ENCODE assay signal across 7 cellular contexts in genomic region chr17:31859487-31860008, GRCh38. TPM values are rescaled to one million over a fixed set of nuclear protein-coding genes. Genes with fewer than 3 reads are reported as not detected.
DNase-seq lines count a peak whose midpoint lies in the region; ATAC-seq and TF ChIP-seq lines count a peak whose summit lies in the region.

No MANE protein-coding gene starts in this region.

- H3K4me3 Mint-ChIP-seq in H9 (peak overlapping the region; percentile 72 to 78), T-helper 17 cell (peak overlapping the region; percentile 93)

- H3K9me3 ChIP-seq in H9 (ENCODE audit: control insufficient read depth, low read depth, low read length) (no peaks in the 10 kb centered on the region), T-helper 17 cell (ENCODE audit: control insufficient read depth, low read length, poor library complexity, severe bottlenecking) (no peaks in the 10 kb centered on the region), hepatocyte (ENCODE audit: low read depth) (no peaks in the 10 kb centered on the region), spleen (no peaks in the 10 kb centered on the region)

- H2AK5ac ChIP-seq in H9 (ENCODE audit: insufficient read length, low read length) = no peak overlapping the region

- H2BK120ac ChIP-seq in H9 (ENCODE audit: low read depth, low read length, poor library complexity, severe bottlenecking) = no peak overlapping the region

- H3K18ac ChIP-seq in H9 (ENCODE audit: insufficient read length, low read depth, low read length) = no peak overlapping the region

- DNase-seq in H9 = peak; percentile 34
- no peak for DNase-seq in T-helper 17 cell
- DNase-seq in hepatocyte (ENCODE audit: low spot score) = no peak
- no peak for DNase-seq in spleen
- no peak for DNase-seq in SKM-1 (lab: John Stamatoyannopoulos, UW; ENCODE audit: unreplicated experiment)
- no peak for DNase-seq in stimulated activated CD8-positive, alpha-beta memory T cell treated with anti-CD3 and anti-CD28 coated beads, Interleukin-4, amount 100 ng/mL, for 48 hours

- no peak for TF ChIP-seq CTCF in H9 (conservative IDR thresholded peaks at IDR 0.05)
- TF ChIP-seq CTCF in hepatocyte (IDR thresholded peaks at IDR 0.05; ENCODE audit: poor library complexity) = no peak
- TF ChIP-seq CTCF in spleen (IDR thresholded peaks at IDR 0.05 in 8 of 11, conservative IDR thresholded peaks at IDR 0.05 in 3 of 11) = no peak

- H3K36me3 ChIP-seq in hepatocyte (replicated peaks; ENCODE audit: insufficient read depth, low read depth) (no peaks in the 10 kb centered on the region), spleen (peaks cover 0 to 48% (median 28%) of the 10 kb centered on the region in 6 donors)

- H4K8ac ChIP-seq in H9 (replicated peaks; ENCODE audit: insufficient read length, low read depth, low read length) = no peak overlapping the region

- H4K20me1 ChIP-seq in H9 (ENCODE audit: control insufficient read depth, insufficient read depth, insufficient read length) (no peaks in the 10 kb centered on the region), hepatocyte (ENCODE audit: insufficient read depth, poor library complexity, severe bottlenecking) (peaks cover 4% of the 10 kb centered on the region)

- no peak overlapping the region for H2BK15ac ChIP-seq in H9 (ENCODE audit: low read depth, low read length)

- H3K9me2 ChIP-seq in hepatocyte (replicated peaks; ENCODE audit: insufficient read depth) = no peaks in the 10 kb centered on the region

- H3K4ac ChIP-seq in H9 (ENCODE audit: low read depth, low read length) = no peak overlapping the region

- no peaks in the 10 kb centered on the region for H3K9me3 Mint-ChIP-seq in H9

- peak overlapping the region; percentile 31 for H3K4me3 ChIP-seq in hepatocyte
- peak overlapping the region; percentile 14 to 91 (median 80) for H3K4me3 ChIP-seq in spleen

- ATAC-seq in T-helper 17 cell (no peak), HG03460 (IDR thresholded peaks at IDR 0.05; ENCODE audit: unreplicated experiment) (no peak)

- H2BK5ac ChIP-seq in H9 (ENCODE audit: insufficient read length, low read length) = no peak overlapping the region

- H3K27me3 ChIP-seq in H9 (ENCODE audit: insufficient read depth, low read length) = no peaks in the 10 kb centered on the region
- H3K27me3 ChIP-seq in hepatocyte = no peaks in the 10 kb centered on the region
- H3K27me3 ChIP-seq in spleen (replicated peaks in 1 of 7) = no peaks in the 10 kb centered on the region

- no peak overlapping the region for H3T11ph ChIP-seq in H9 (ENCODE audit: low read length)

- H3K4me2 ChIP-seq in H9 (ENCODE audit: insufficient read depth, insufficient read length, low read length) = peak overlapping the region; percentile 44
- H3K4me2 ChIP-seq in hepatocyte = peak overlapping the region; percentile 84

- H3K23ac ChIP-seq in H9 (ENCODE audit: insufficient read length, low read depth, low read length) = no peak overlapping the region

- H3K4me1 ChIP-seq in H9 (ENCODE audit: insufficient read depth, low read length) = peaks cover 3% of the 10 kb centered on the region; the same call in 1 of the 2 replicates
- peaks cover 12% of the 10 kb centered on the region for H3K4me1 ChIP-seq in hepatocyte (ENCODE audit: insufficient read depth)
- peaks cover 8 to 29% (median 19%) of the 10 kb centered on the region in 6 donors for H3K4me1 ChIP-seq in spleen

- H3K9ac ChIP-seq in H9 (ENCODE audit: extremely low read depth, insufficient read length, low read length) = peak overlapping the region; percentile 65

- no peaks in the 10 kb centered on the region for H3K79me1 ChIP-seq in H9 (ENCODE audit: insufficient read depth, low read depth, low read length, poor library complexity, severe bottlenecking)

- H2BK20ac ChIP-seq in H9 (ENCODE audit: low read depth, low read length, poor library complexity, severe bottlenecking) = no peak overlapping the region

- H3K79me2 ChIP-seq in H9 (ENCODE audit: insufficient read depth, low read length) = no peaks in the 10 kb centered on the region
- H3K79me2 ChIP-seq in hepatocyte = peaks cover 29% of the 10 kb centered on the region

- H4K91ac ChIP-seq in H9 (ENCODE audit: insufficient read length, low read depth, low read length) = no peak overlapping the region

- H3K23me2 ChIP-seq in H9 (ENCODE audit: insufficient read length, low read depth, low read length, poor library complexity, severe bottlenecking) = peaks cover 3% of the 10 kb centered on the region

- no peak overlapping the region for H3K56ac ChIP-seq in H9 (ENCODE audit: insufficient read length, low read depth, low read length)

- H3K4me1 Mint-ChIP-seq in H9 (peaks cover 17% of the 10 kb centered on the region in 2 experiments), T-helper 17 cell (peaks cover 16% of the 10 kb centered on the region)

- TF ChIP-seq POLR2A in spleen (IDR thresholded peaks at IDR 0.05) = no peak

- H2BK12ac ChIP-seq in H9 (ENCODE audit: insufficient read length, low read depth, low read length) = no peak overlapping the region

- H3K27ac Mint-ChIP-seq in H9 (peak overlapping the region in 2 of 3 experiments; percentile 81 to 88; a peak in 3 of 7 replicates), T-helper 17 cell (peak overlapping the region; percentile 85)

- intact Hi-C loops in spleen (cut with DNase I; ENCODE audit: low total_unique reads) = no loop called here

- H2AFZ ChIP-seq in H9 (ENCODE audit: low read length) (no peak overlapping the region), hepatocyte (no peak overlapping the region)

- H3K36me3 Mint-ChIP-seq in H9 (ENCODE audit: insufficient read depth in 1 of 3, low read depth in 3 of 3) (peaks cover 8 to 30% (median 22%) of the 10 kb centered on the region in 3 experiments), T-helper 17 cell (ENCODE audit: low read depth) (peaks cover 2% of the 10 kb centered on the region)

- H3K27me3 Mint-ChIP-seq in H9 (ENCODE audit: low read depth) = no peaks in the 10 kb centered on the region; the same call in 1 of the 2 replicates
- H3K27me3 Mint-ChIP-seq in T-helper 17 cell = no peaks in the 10 kb centered on the region

- no CpG with 5 or more reads among the region's 16 CpGs for WGBS in H9 (ENCODE audit: extremely low coverage, insufficient read length, low lambda C conversion rate)
- WGBS in hepatocyte (ENCODE audit: low lambda C conversion rate, missing lambda C conversion rate) = 12% methylated on average over 16 of the region's 16 CpGs
- WGBS in spleen, 5 donors = 23 to 32% (median 26%) methylated on average over 16 of the region's 16 CpGs

- H3K27ac ChIP-seq in H9 (ENCODE audit: insufficient read length, low read depth, low read length) (no peak overlapping the region), hepatocyte (no peak overlapping the region), spleen (peak overlapping the region in 3 of 8 donors; percentile 81 to 88 (median 82))

- no peak overlapping the region for H4K5ac ChIP-seq in H9 (ENCODE audit: insufficient read length, low read depth, low read length)

- no peak overlapping the region for H3K14ac ChIP-seq in H9 (ENCODE audit: insufficient read depth, low read length)

RNA-seq across cellular contexts. Expression of gene COPRS, which starts 0.5 kb away (rescaled TPM):
- total RNA-seq in H9 (2021) = 42.6 and 43.8 TPM in 2 replicates
- 1 to 10 TPM; 3.2 to 3.5 TPM for total RNA-seq in T-helper 17 cell
- total RNA-seq in hepatocyte = 52.0 and 54.3 TPM in 2 replicates
- polyA plus RNA-seq in hepatocyte = 68.2 and 74.7 TPM in 2 replicates
- total RNA-seq in spleen = 10 to 100 TPM; 16.4 to 43.3 (median 21.0) TPM
- polyA plus RNA-seq in spleen = 10 to 100 TPM; 33.0 to 51.3 (median 48.4) TPM

RNA-seq across cellular contexts. Expression of gene UTP6, which starts 42.0 kb away (rescaled TPM):
- total RNA-seq in H9 (2021) (125 TPM in 2 replicates), T-helper 17 cell (10 to 100 TPM; 35.6 to 37.0 TPM), hepatocyte (33.4 and 51.5 TPM in 2 replicates), spleen (10 to 100 TPM; 38.0 to 75.2 (median 51.4) TPM)
- polyA plus RNA-seq in hepatocyte (56.2 and 56.8 TPM in 2 replicates), spleen (100 to 1,000 TPM in 1 of 3 donors, 10 to 100 TPM in 2; 77.6 to 141 (median 87.0) TPM)
